ENCODE assay signal across 8 cellular contexts in the genomic region with DNA sequence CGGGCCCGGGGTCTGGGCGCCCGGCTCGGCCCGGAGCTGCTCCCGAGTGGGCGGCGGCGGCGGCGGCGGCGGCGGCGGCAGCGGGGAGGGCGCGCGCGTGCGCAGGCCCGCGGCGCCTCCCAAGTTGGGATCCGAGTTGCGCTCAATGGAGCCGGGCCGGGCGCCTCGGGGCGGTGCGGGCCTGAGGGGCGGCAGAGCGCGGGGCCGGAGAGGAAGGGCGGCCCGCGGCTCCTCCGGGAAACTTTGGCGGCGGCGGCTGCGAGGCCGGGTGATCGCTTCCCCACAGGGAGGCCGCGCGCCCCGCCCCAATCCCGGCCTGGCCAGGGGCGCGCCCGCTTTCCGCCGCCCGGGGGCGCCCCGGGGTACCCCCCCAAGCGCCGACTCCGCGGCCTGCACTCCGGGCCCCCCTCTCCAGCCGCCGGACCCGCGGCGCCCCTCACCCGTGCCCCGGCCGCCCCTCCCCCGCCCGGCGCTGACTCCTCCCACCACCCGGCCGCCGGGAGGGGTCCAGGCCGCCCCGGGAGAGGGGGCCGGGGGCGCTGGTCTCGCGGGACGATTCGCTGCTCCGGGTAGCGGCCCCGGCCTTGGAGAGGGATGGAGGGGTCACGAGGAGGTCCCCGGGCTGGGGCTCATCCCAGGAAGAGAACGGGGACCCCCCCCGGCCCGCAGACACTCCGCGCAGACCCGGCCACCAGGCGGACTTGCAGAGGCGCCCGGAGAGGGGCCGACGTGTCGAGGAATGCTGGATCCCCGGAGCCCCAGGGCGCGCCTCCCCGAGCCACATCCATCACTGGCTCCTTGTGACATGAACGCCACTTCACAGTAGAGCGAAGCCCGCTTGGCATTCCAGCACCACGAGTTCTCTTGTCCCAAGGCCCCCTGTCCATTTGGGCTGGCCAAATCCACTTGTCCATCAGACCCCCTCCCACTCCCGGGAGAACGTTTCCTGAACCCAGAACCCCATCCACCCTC. TPM values are rescaled to one million over a fixed set of nuclear protein-coding genes. Genes with fewer than 3 reads are reported as not detected.
DNase-seq lines count a peak whose midpoint lies in the region; ATAC-seq and TF ChIP-seq lines count a peak whose summit lies in the region.

A gene with protein sequence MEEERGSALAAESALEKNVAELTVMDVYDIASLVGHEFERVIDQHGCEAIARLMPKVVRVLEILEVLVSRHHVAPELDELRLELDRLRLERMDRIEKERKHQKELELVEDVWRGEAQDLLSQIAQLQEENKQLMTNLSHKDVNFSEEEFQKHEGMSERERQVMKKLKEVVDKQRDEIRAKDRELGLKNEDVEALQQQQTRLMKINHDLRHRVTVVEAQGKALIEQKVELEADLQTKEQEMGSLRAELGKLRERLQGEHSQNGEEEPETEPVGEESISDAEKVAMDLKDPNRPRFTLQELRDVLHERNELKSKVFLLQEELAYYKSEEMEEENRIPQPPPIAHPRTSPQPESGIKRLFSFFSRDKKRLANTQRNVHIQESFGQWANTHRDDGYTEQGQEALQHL (minus strand): TSS at position 48 of the 972 bp plus-strand sequence. CDS start 237 bp downstream, outside the sequence.

- TF ChIP-seq CTCF in DND-41 (IDR thresholded peaks at IDR 0.05; ENCODE audit: borderline replicate concordance, extremely low read depth, low read length, poor library complexity, severe bottlenecking) (peak; percentile 47), HFF-Myc (IDR thresholded peaks at IDR 0.05; ENCODE audit: low read depth, low read length, missing control alignments) (no peak), fibroblast of the aortic adventitia (IDR thresholded peaks at IDR 0.05; ENCODE audit: insufficient read depth, low read length) (peak; percentile 44)

- peaks cover 5% of the 10 kb centered on the region for H3K79me2 ChIP-seq in DND-41 (ENCODE audit: insufficient read depth, low read length)

- H2AFZ ChIP-seq in DND-41 (ENCODE audit: low read depth, low read length) = peak within 1 kb of the TSS; percentile 82

- peaks cover 0 to 4% (median 0%) of the 10 kb centered on the region in 5 donors for H3K27me3 Mint-ChIP-seq in naive thymus-derived CD8-positive, alpha-beta T cell

- peak; percentile 52 for DNase-seq in DND-41
- DNase-seq in HFF-Myc (ENCODE audit: extremely low read depth, low read depth) = no peak
- DNase-seq in OCI-M1 (lab: John Stamatoyannopoulos, UW) = peak; percentile 52
- peak; percentile 22 for DNase-seq in activated effector memory CD4-positive, alpha-beta T cell treated with Interleukin-2 at 50 U/mL for 16 hours
- DNase-seq in fibroblast of the aortic adventitia (ENCODE audit: low read depth) = peak; percentile 24
- peak; percentile 12 to 65 (median 49) for DNase-seq in naive thymus-derived CD8-positive, alpha-beta T cell
- no peak for DNase-seq in NCI-H1092 treated with DMSO at 0.1 percent for 48 hours (lab: John Stamatoyannopoulos, UW)

- no peaks in the 10 kb centered on the region for H3K9me3 Mint-ChIP-seq in naive thymus-derived CD8-positive, alpha-beta T cell

- peak; percentile 71 for ATAC-seq in DND-41 (ENCODE audit: insufficient read depth, low read depth)
- peak; percentile 82 to 83 for ATAC-seq in naive thymus-derived CD8-positive, alpha-beta T cell

- H4K20me1 ChIP-seq in DND-41 (ENCODE audit: insufficient read depth, low read length) = 0 out of 2 replicates have a peak, but pooled peaks cover 3% of the 10 kb centered on the region

- H3K27me3 ChIP-seq in DND-41 (ENCODE audit: insufficient read depth, low read length, poor library complexity) (no peaks in the 10 kb centered on the region), subcutaneous abdominal adipose tissue (ENCODE audit: control insufficient read depth in 5 of 5, insufficient read depth in 4 of 5, low read length in 5 of 5) (no peaks in the 10 kb centered on the region)

- no peaks in the 10 kb centered on the region for H3K36me3 Mint-ChIP-seq in naive thymus-derived CD8-positive, alpha-beta T cell

- H3K4me3 ChIP-seq in DND-41 (ENCODE audit: low read depth in 1 of 2, low read length in 2 of 2) (peak within 1 kb of the TSS; percentile 53 to 90; a peak in 3 of 4 replicates), HFF-Myc (replicated peaks; ENCODE audit: low read depth, low read length) (peak within 1 kb of the TSS; percentile 86), fibroblast of the aortic adventitia (ENCODE audit: low read depth, low read length) (peak within 1 kb of the TSS; percentile 84), subcutaneous abdominal adipose tissue (ENCODE audit: low read depth in 1 of 5, low read length in 5 of 5) (peak within 1 kb of the TSS; percentile 65 to 90 (median 77))

- peak within 1 kb of the TSS in 9 of 10 donors; percentile 29 to 88 (median 79) for H3K27ac Mint-ChIP-seq in naive thymus-derived CD8-positive, alpha-beta T cell

- peaks cover 31% of the 10 kb centered on the region for H3K4me1 ChIP-seq in DND-41 (ENCODE audit: insufficient read depth, low read length)
- peaks cover 10 to 34% (median 29%) of the 10 kb centered on the region in 5 donors for H3K4me1 ChIP-seq in subcutaneous abdominal adipose tissue (ENCODE audit: control insufficient read depth in 5 of 5, insufficient read depth in 5 of 5, low read length in 5 of 5)

- H3K4me3 Mint-ChIP-seq in naive thymus-derived CD8-positive, alpha-beta T cell = peak within 1 kb of the TSS; percentile 75 to 92 (median 87)

- POLR2A ChIA-PET in naive thymus-derived CD8-positive, alpha-beta T cell (lab: Charles Lee) = interaction anchor here (1.2 kb wide), 1 partner anchor 76 kb away, joined by 4 read pairs; a partner anchor contains a TSS

- peak within 1 kb of the TSS; percentile 57 for H3K27ac ChIP-seq in DND-41 (ENCODE audit: low read length)
- peak within 1 kb of the TSS; percentile 41 for H3K27ac ChIP-seq in subcutaneous abdominal adipose tissue (ENCODE audit: low read depth, low read length)

- peak within 1 kb of the TSS; percentile 97 for H3K4me2 ChIP-seq in DND-41 (ENCODE audit: insufficient read depth, low read length)

- peaks cover 7 to 20% (median 19%) of the 10 kb centered on the region in 4 donors for H3K4me1 Mint-ChIP-seq in naive thymus-derived CD8-positive, alpha-beta T cell

- H3K9me3 ChIP-seq in DND-41 (ENCODE audit: insufficient read depth, low read length, severe bottlenecking) (no peaks in the 10 kb centered on the region), subcutaneous abdominal adipose tissue (ENCODE audit: control insufficient read depth in 5 of 5, low read length in 5 of 5) (no peaks in the 10 kb centered on the region)

- peak within 1 kb of the TSS; percentile 81 for H3K9ac ChIP-seq in DND-41 (ENCODE audit: low read depth, low read length)
- H3K9ac ChIP-seq in subcutaneous abdominal adipose tissue (ENCODE audit: low read length in 5 of 5) = peak within 1 kb of the TSS; percentile 60 to 80 (median 71)

- H3K36me3 ChIP-seq in DND-41 (ENCODE audit: insufficient read depth, low read length) = no peaks in the 10 kb centered on the region
- H3K36me3 ChIP-seq in subcutaneous abdominal adipose tissue (ENCODE audit: control insufficient read depth in 5 of 5, insufficient read depth in 5 of 5, low read length in 5 of 5) = peaks cover 0 to 7% (median 2%) of the 10 kb centered on the region in 5 donors

RNA-seq across cellular contexts. Expression of the gene that starts here (rescaled TPM):
- 14.2 and 19.6 TPM in 2 replicates for total RNA-seq in fibroblast of the aortic adventitia (ENCODE audit: low replicate concordance)
- total RNA-seq in naive thymus-derived CD8-positive, alpha-beta T cell = 1 to 10 TPM; 4.9 to 5.9 TPM
- under 1 TPM; 0.06 to 0.24 (median 0.23) TPM for polyA plus RNA-seq in naive thymus-derived CD8-positive, alpha-beta T cell

Comparison
In these comparisons a context has a peak if more than half of its experiments do, and no peak if none do; other contexts are left out.
1. DNase-seq: peak in DND-41 (single experiment), OCI-M1 (single experiment), activated effector memory CD4-positive, alpha-beta T cell treated with Interleukin-2 at 50 U/mL for 16 hours (single experiment), fibroblast of the aortic adventitia (single experiment) and naive thymus-derived CD8-positive, alpha-beta T cell (10 of 10); none in HFF-Myc (single experiment) and NCI-H1092 treated with DMSO at 0.1 percent for 48 hours (single experiment).
2. Peak in every context shown above with its lines, with median percentiles within 50 percentile points of each other: H3K4me3 ChIP-seq.